22 cellular contexts compared by ENCODE assay signal in genomic region chr15:77602800-77603199, GRCh38. TPM values are rescaled to one million over a fixed set of nuclear protein-coding genes. Genes with fewer than 3 reads are reported as not detected.
"Had no signal": no experiment of that assay in that cellular context is flagged by ENCODE, and none has a peak within 500 bp of the region (broad histone marks: within the 10 kb centered on the region; RNA-seq: fewer than 3 reads in every experiment).

No MANE protein-coding gene starts in this region.

- H3K27me3 ChIP-seq: heart left ventricle, pancreas, tibial artery had no signal

- H3K4me1 ChIP-seq: pancreas, prostate gland, suprapubic skin, upper lobe of right lung had no signal

- FAIRE-seq: pancreas, small intestine, urothelium cell line had no signal

- H3K27me3 Mint-ChIP-seq: stimulated activated naive CD8-positive, alpha-beta T cell treated with anti-CD3 and anti-CD28 coated beads, Interleukin-15, Interleukin-2, amounts not matched to agents 100 ng/mL and 50 ng/mL, for 24 hours had no signal

- H3K27ac Mint-ChIP-seq: stimulated activated effector memory CD8-positive, alpha-beta T cell treated with anti-CD3 and anti-CD28 coated beads, Interleukin-12 subunit alpha, Interleukin-12 subunit beta, amount 100 ng/mL, for 72 hours; stimulated activated naive CD8-positive, alpha-beta T cell treated with anti-CD3 and anti-CD28 coated beads, Interleukin-15, Interleukin-2, amounts not matched to agents 100 ng/mL and 50 ng/mL, for 24 hours had no signal

- H3K9me3 Mint-ChIP-seq: naive thymus-derived CD8-positive, alpha-beta T cell; stimulated activated effector memory CD8-positive, alpha-beta T cell treated with anti-CD3 and anti-CD28 coated beads, Interleukin-12 subunit alpha, Interleukin-12 subunit beta, amount 100 ng/mL, for 72 hours; stimulated activated naive CD8-positive, alpha-beta T cell treated with anti-CD3 and anti-CD28 coated beads, Interleukin-15, Interleukin-2, amounts not matched to agents 100 ng/mL and 50 ng/mL, for 24 hours had no signal

- H3K36me3 Mint-ChIP-seq: naive thymus-derived CD8-positive, alpha-beta T cell had no signal

- H3K27ac ChIP-seq: heart left ventricle, left ventricle myocardium inferior, pancreas, prostate gland, sigmoid colon, spleen, suprapubic skin, thoracic aorta, tibial artery, upper lobe of right lung had no signal

- DNase-seq: heart left ventricle; islet precursor cell; left ventricle myocardium inferior; naive thymus-derived CD8-positive, alpha-beta T cell; pancreas; posterior cingulate gyrus; retina; sigmoid colon; small intestine; spleen; stimulated activated CD4-positive, alpha-beta T cell treated with anti-CD3 and anti-CD28 coated beads, Interleukin-4, amount 100 ng/mL, for 24 hours; stimulated activated naive CD4-positive, alpha-beta T cell; tibial artery; upper lobe of right lung had no signal

- H3K4me3 Mint-ChIP-seq: stimulated activated effector memory CD8-positive, alpha-beta T cell treated with anti-CD3 and anti-CD28 coated beads, Interleukin-12 subunit alpha, Interleukin-12 subunit beta, amount 100 ng/mL, for 72 hours; stimulated activated naive CD8-positive, alpha-beta T cell treated with anti-CD3 and anti-CD28 coated beads, Interleukin-15, Interleukin-2, amounts not matched to agents 100 ng/mL and 50 ng/mL, for 24 hours had no signal

- H3K9me3 ChIP-seq: heart left ventricle, left ventricle myocardium inferior, pancreas, prostate gland, sigmoid colon, spleen, suprapubic skin, thoracic aorta, tibial artery, upper lobe of right lung had no signal

- H3K36me3 ChIP-seq: heart left ventricle, left ventricle myocardium inferior, pancreas, prostate gland, sigmoid colon, spleen, suprapubic skin, thoracic aorta, tibial artery, upper lobe of right lung had no signal

- H3K4me3 ChIP-seq: heart left ventricle, left ventricle myocardium inferior, lung, pancreas, prostate gland, sigmoid colon, spleen, suprapubic skin, thoracic aorta, tibial artery, upper lobe of right lung had no signal

- ATAC-seq: heart left ventricle; naive thymus-derived CD8-positive, alpha-beta T cell; pancreas; right cardiac atrium; stimulated activated effector memory CD8-positive, alpha-beta T cell treated with anti-CD3 and anti-CD28 coated beads, Interleukin-12 subunit alpha, Interleukin-12 subunit beta, amount 100 ng/mL, for 72 hours; upper lobe of right lung had no signal

RNA-seq across cellular contexts. Expression of gene LINGO1, which starts 29.9 kb away (rescaled TPM):
- total RNA-seq: naive thymus-derived CD8-positive, alpha-beta T cell had no signal
- polyA plus RNA-seq: naive thymus-derived CD8-positive, alpha-beta T cell had no signal
